Comparison of ENCODE assay signal across 21 cellular contexts in genomic region chrX:110224926-110225617, GRCh38.
DNase-seq lines count a peak whose midpoint lies in the region; ATAC-seq, FAIRE-seq and TF ChIP-seq lines count a peak whose summit lies in the region.
"Had no signal": no experiment of that assay in that cellular context is flagged by ENCODE, and none has a peak within 500 bp of the region (broad histone marks: within the 10 kb centered on the region; RNA-seq: fewer than 3 reads in every experiment).

No MANE protein-coding gene starts in this region.

- no peaks in the 10 kb centered on the region for H3K36me3 ChIP-seq in CD4-positive, CD25-positive, alpha-beta regulatory T cell (ENCODE audit: control insufficient read depth, insufficient read depth, low read length)
- H3K36me3 ChIP-seq in endothelial cell of umbilical vein (ENCODE audit: control insufficient read depth in 2 of 2, extremely low read depth in 1 of 2, insufficient read depth in 2 of 2, low read length in 2 of 2) (no peaks in the 10 kb centered on the region), HAP-1 (replicated peaks) (no peaks in the 10 kb centered on the region)
- H3K36me3 ChIP-seq: BE2C had no signal

- H3K36me3 Mint-ChIP-seq in CD4-positive, CD25-positive, alpha-beta regulatory T cell: peaks cover 3% of the 10 kb centered on the region

- H3K9me3 ChIP-seq in CD4-positive, CD25-positive, alpha-beta regulatory T cell (ENCODE audit: control insufficient read depth in 2 of 2, low read length in 2 of 2): no peaks in the 10 kb centered on the region
- H3K9me3 ChIP-seq in endothelial cell of umbilical vein (replicated peaks; ENCODE audit: control insufficient read depth, insufficient read depth, low read length): no peaks in the 10 kb centered on the region
- no peaks in the 10 kb centered on the region for H3K9me3 ChIP-seq in HAP-1
- H3K9me3 ChIP-seq: BE2C had no signal

- no peaks in the 10 kb centered on the region for H3K27me3 Mint-ChIP-seq in CD4-positive, CD25-positive, alpha-beta regulatory T cell
- H3K27me3 Mint-ChIP-seq: CD4-positive, alpha-beta memory T cell had no signal

- no peak overlapping the region for H2AFZ ChIP-seq in endothelial cell of umbilical vein (ENCODE audit: low read depth, low read length)
- H2AFZ ChIP-seq: GM23338 had no signal

- dilution Hi-C loops in endothelial cell of umbilical vein (cut with MboI; ENCODE audit: extremely low pct_ligation_motif_present, low sequenced_read_pairs): no loop called here

- no peak overlapping the region for H3K27ac Mint-ChIP-seq in CD4-positive, CD25-positive, alpha-beta regulatory T cell
- H3K27ac Mint-ChIP-seq: GM23338 had no signal

- CTCF ChIA-PET in endothelial cell of umbilical vein (lab: Charles Lee): interaction anchor here (1.4 kb wide), 1 partner anchor 13 kb away, joined by 4 read pairs; no protein-coding TSS in a partner anchor

- H3K9me1 ChIP-seq in endothelial cell of umbilical vein (replicated peaks; ENCODE audit: control insufficient read depth, extremely low read depth, insufficient read depth, low read length): no peaks in the 10 kb centered on the region

- ATAC-seq in CD4-positive, CD25-positive, alpha-beta regulatory T cell (ENCODE audit: low read depth in 2 of 2): no peak
- ATAC-seq: GM12878, GM23338 had no signal

- TF ChIP-seq POLR2A in GM12891 (IDR thresholded peaks at IDR 0.05; ENCODE audit: low read depth, low read length) (no peak), endothelial cell of umbilical vein (IDR thresholded peaks at IDR 0.05; ENCODE audit: low read depth, low read length) (no peak), H54 (IDR thresholded peaks at IDR 0.05; ENCODE audit: low read depth, low read length) (no peak)

- no peaks in the 10 kb centered on the region for H4K20me1 ChIP-seq in endothelial cell of umbilical vein (replicated peaks; ENCODE audit: control insufficient read depth, extremely low read depth, insufficient read depth, low read length)

- no peak overlapping the region for H3K4me2 ChIP-seq in endothelial cell of umbilical vein (ENCODE audit: insufficient read depth, low read length)
- H3K4me2 ChIP-seq: GM23338 had no signal

- in situ Hi-C loops in HAP-1 (cut with MboI; ENCODE audit: low sequenced_read_pairs): no loop called here

- peak overlapping the region; percentile 33 for H3K27ac ChIP-seq in CD4-positive, CD25-positive, alpha-beta regulatory T cell (ENCODE audit: insufficient read depth, low read length, poor library complexity, severe bottlenecking)
- no peak overlapping the region for H3K27ac ChIP-seq in endothelial cell of umbilical vein (ENCODE audit: insufficient read depth, low read depth, low read length)

- no peaks in the 10 kb centered on the region for H3K79me2 ChIP-seq in endothelial cell of umbilical vein (ENCODE audit: control insufficient read depth, insufficient read depth, low read length)

- no peak overlapping the region for H3K4me3 Mint-ChIP-seq in CD4-positive, CD25-positive, alpha-beta regulatory T cell
- H3K4me3 Mint-ChIP-seq: CD4-positive, alpha-beta memory T cell; GM23338 had no signal

- DNase-seq in CD4-positive, CD25-positive, alpha-beta regulatory T cell: no peak
- DNase-seq in GM12891 (ENCODE audit: insufficient read length, low spot score) (no peak), SK-N-DZ (ENCODE audit: low spot score) (peak; percentile 6), endothelial cell of umbilical vein (ENCODE audit: low read depth, low spot score) (no peak), NCI-H2227 (lab: John Stamatoyannopoulos, UW; ENCODE audit: unreplicated experiment) (no peak), H54 (ENCODE audit: insufficient read length, low spot score) (no peak), HAP-1 (ENCODE audit: low spot score in 2 of 2) (no peak)
- DNase-seq: ACHN; BE2C; C1 segment of cervical spinal cord; CD4-positive, alpha-beta memory T cell; DMS53; DND-41; EL; H7; IMR-90; KBM-7 had no signal

- peak; percentile 13 for FAIRE-seq in GM12891 (lab: Jason Lieb, UNC)
- FAIRE-seq in endothelial cell of umbilical vein (lab: Jason Lieb, UNC): peak; percentile 55
- FAIRE-seq in H54 (lab: Jason Lieb, UNC): no peak
- FAIRE-seq: GM12878, GM18507, HTR-8/SVneo had no signal

- peaks cover 0 to 68% (median 37%) of the 10 kb centered on the region in 4 donors for H3K4me1 Mint-ChIP-seq in CD4-positive, CD25-positive, alpha-beta regulatory T cell

- no TSS peak for BruUV-seq in endothelial cell of umbilical vein (replicated peaks; lab: Mats Ljungman, UMichigan)

- peaks cover 0 to 10% (median 5%) of the 10 kb centered on the region in 7 donors for H3K9me3 Mint-ChIP-seq in CD4-positive, CD25-positive, alpha-beta regulatory T cell
- H3K9me3 Mint-ChIP-seq: GM23338 had no signal

- H3K27me3 ChIP-seq in CD4-positive, CD25-positive, alpha-beta regulatory T cell (ENCODE audit: control insufficient read depth, insufficient read depth, low read length): no peaks in the 10 kb centered on the region
- H3K27me3 ChIP-seq in endothelial cell of umbilical vein (ENCODE audit: control insufficient read depth in 2 of 2, insufficient read depth in 2 of 2, low read length in 2 of 2) (no peaks in the 10 kb centered on the region), HAP-1 (ENCODE audit: low read depth) (no peaks in the 10 kb centered on the region)
- H3K27me3 ChIP-seq: BE2C had no signal

- peaks cover 9% of the 10 kb centered on the region for H3K4me1 ChIP-seq in CD4-positive, CD25-positive, alpha-beta regulatory T cell (ENCODE audit: control insufficient read depth, insufficient read depth, low read length, poor library complexity, severe bottlenecking)
- H3K4me1 ChIP-seq in endothelial cell of umbilical vein (ENCODE audit: control insufficient read depth, extremely low read depth, insufficient read depth, low read length): peaks cover 5% of the 10 kb centered on the region
- peaks cover 10% of the 10 kb centered on the region for H3K4me1 ChIP-seq in HAP-1

- intact Hi-C loops in endothelial cell of umbilical vein (cut with micrococcal nuclease): no loop called here

- no peak overlapping the region for H3K9ac ChIP-seq in endothelial cell of umbilical vein (replicated peaks; ENCODE audit: extremely low read depth, insufficient read depth, low read length)

- no peak for TF ChIP-seq CTCF in endothelial cell of umbilical vein (IDR thresholded peaks at IDR 0.05; ENCODE audit: extremely low read depth in 1 of 2, insufficient read depth in 1 of 2, low read depth in 1 of 2, low read length in 2 of 2)

- POLR2A ChIA-PET in endothelial cell of umbilical vein (lab: Charles Lee): no interaction called here

- no peak overlapping the region for H3K4me3 ChIP-seq in CD4-positive, CD25-positive, alpha-beta regulatory T cell (ENCODE audit: low read depth, low read length)
- H3K4me3 ChIP-seq in endothelial cell of umbilical vein (replicated peaks in 1 of 3; ENCODE audit: insufficient read depth in 1 of 3, low read depth in 1 of 3, low read length in 3 of 3) (no peak overlapping the region), HAP-1 (no peak overlapping the region)
- H3K4me3 ChIP-seq: GM12878, GM23338 had no signal

TF ChIP-seq in GM12891, 5 proteins besides CTCF, POLR2A, EP300 and RAD21:
- TF ChIP-seq SPI1 (IDR thresholded peaks at IDR 0.05; ENCODE audit: low read depth, low read length) (no peak), PAX5 (IDR thresholded peaks at IDR 0.05; ENCODE audit: insufficient read depth, low read length, severe bottlenecking) (no peak), POU2F2 (IDR thresholded peaks at IDR 0.05; ENCODE audit: low read depth, low read length) (no peak), TAF1 (IDR thresholded peaks at IDR 0.05; ENCODE audit: low read depth, low read length) (no peak), POLR2AphosphoS5 (IDR thresholded peaks at IDR 0.05; ENCODE audit: low read depth, low read length) (no peak)

TF ChIP-seq in endothelial cell of umbilical vein, 7 proteins besides CTCF, POLR2A, EP300 and RAD21:
- TF ChIP-seq MYC (IDR thresholded peaks at IDR 0.05; ENCODE audit: low read depth, low read length) (no peak), GATA2 (IDR thresholded peaks at IDR 0.05; ENCODE audit: insufficient read depth, insufficient read length, low read depth, low read length) (no peak), MAX (IDR thresholded peaks at IDR 0.05; ENCODE audit: insufficient read depth, insufficient read length) (no peak), FOS (IDR thresholded peaks at IDR 0.05; ENCODE audit: borderline replicate concordance, insufficient read depth, low read length) (no peak), POLR2AphosphoS5 (IDR thresholded peaks at IDR 0.05; ENCODE audit: insufficient read depth, low read depth, low read length) (no peak)
